ENCODE assay signal across 8 cellular contexts in the genomic region with DNA sequence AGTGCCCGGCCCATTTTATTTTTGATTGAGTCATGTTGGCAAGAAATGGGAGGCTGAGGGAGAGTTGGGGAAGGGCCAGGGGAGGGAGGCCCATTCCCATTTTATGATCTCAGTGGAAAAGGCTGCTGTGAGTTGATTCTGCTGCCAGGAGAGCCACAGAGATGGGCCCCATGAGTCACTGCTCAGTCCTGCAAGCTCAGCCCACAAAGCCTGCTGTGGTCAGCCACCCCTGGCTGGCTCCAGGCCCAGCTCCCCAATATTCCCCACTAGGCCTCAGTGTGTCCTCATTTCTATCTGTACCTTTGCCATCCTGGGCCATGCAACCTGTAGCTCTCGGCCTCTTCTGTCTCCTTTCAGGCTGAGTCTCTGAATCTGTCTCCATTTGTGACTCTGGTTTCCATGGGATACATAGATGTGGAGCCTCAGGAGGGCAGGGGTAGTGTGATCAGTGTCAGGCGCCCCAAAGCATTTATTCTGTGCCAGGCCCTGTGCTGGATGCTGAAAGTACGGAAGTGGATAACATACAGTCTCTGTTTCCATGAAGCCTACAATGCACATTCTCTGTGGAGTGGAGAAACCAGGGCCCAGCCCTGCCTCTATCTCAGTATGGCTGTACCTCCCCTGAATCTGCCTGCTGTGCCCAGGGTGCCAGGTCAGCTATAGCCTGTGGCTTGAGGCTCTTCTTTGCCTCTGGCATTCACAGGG. TPM values are rescaled to one million over a fixed set of nuclear protein-coding genes. Genes with fewer than 3 reads are reported as not detected.
A peak's percentile ranks its signal among the peaks of the same experiment; 100 is the strongest.
DNase-seq lines count a peak whose midpoint lies in the region; FAIRE-seq and TF ChIP-seq lines count a peak whose summit lies in the region.

No MANE protein-coding gene starts in this region.

- peaks cover 39% of the 10 kb centered on the region for H3K36me3 Mint-ChIP-seq in MCF 10A (ENCODE audit: insufficient read depth, unreplicated experiment)

- TF ChIP-seq CTCF in Loucy (conservative IDR thresholded peaks at IDR 0.05; ENCODE audit: low read length) (no peak), MCF 10A (IDR thresholded peaks at IDR 0.05; ENCODE audit: unreplicated experiment) (no peak)

- peak overlapping the region; percentile 98 for H3K4me2 ChIP-seq in BLaER1
- peak overlapping the region; percentile 97 for H3K4me2 ChIP-seq in Loucy (ENCODE audit: low read depth, low read length, poor library complexity, severe bottlenecking)

- intact Hi-C loops in MCF 10A (cut with micrococcal nuclease): loop anchor here (1.0 to 5.0 kb wide), 2 partner anchors 35 to 139 kb away; a partner anchor contains a TSS

- H3K9ac ChIP-seq in BLaER1: peak overlapping the region; percentile 82
- H3K9ac ChIP-seq in Loucy (ENCODE audit: low read depth, low read length, poor library complexity, severe bottlenecking): peak overlapping the region; percentile 88

- no peaks in the 10 kb centered on the region for H3F3A ChIP-seq in Loucy (ENCODE audit: low read depth)

- peak overlapping the region; percentile 74 for H3K4me3 Mint-ChIP-seq in MCF 10A (ENCODE audit: unreplicated experiment)

- no peaks in the 10 kb centered on the region for H3K9me3 Mint-ChIP-seq in MCF 10A (ENCODE audit: unreplicated experiment)

- no peak overlapping the region for H2AFZ ChIP-seq in Loucy (ENCODE audit: low read length)

- no peaks in the 10 kb centered on the region for H3K9me2 ChIP-seq in Loucy (replicated peaks; ENCODE audit: low read depth, low read length)

- H3K79me2 ChIP-seq in Loucy (ENCODE audit: insufficient read depth, low read length): peaks cover 51% of the 10 kb centered on the region

- H3K27me3 ChIP-seq in BLaER1 (peaks cover 4% of the 10 kb centered on the region; the same call in 1 of the 2 replicates), Loucy (ENCODE audit: insufficient read depth, low read length, poor library complexity, severe bottlenecking) (no peaks in the 10 kb centered on the region), muscle layer of duodenum (ENCODE audit: low read depth, low read length) (no peaks in the 10 kb centered on the region)

- H3K9me3 ChIP-seq in BLaER1 (no peaks in the 10 kb centered on the region), Loucy (ENCODE audit: insufficient read depth, low read depth, low read length) (no peaks in the 10 kb centered on the region), muscle layer of duodenum (ENCODE audit: control insufficient read depth in 1 of 2, low read length in 2 of 2) (no peaks in the 10 kb centered on the region)

- TSS peak; percentile 38 for BruUV-seq in MCF 10A (replicated peaks; lab: Mats Ljungman, UMichigan)

- H3K27ac ChIP-seq in BLaER1: peak overlapping the region; percentile 73; the same call in 1 of the 2 replicates
- H3K27ac ChIP-seq in muscle layer of duodenum (ENCODE audit: low read length): peak overlapping the region; percentile 40

- CTCF ChIA-PET in MCF 10A (lab: Yijun Ruan, JAX): interaction anchor here (0.6 to 2.8 kb wide), 10 partner anchors 8 to 170 kb away, joined by 3 to 13 read pairs (median 3); no protein-coding TSS in a partner anchor

- POLR2A ChIA-PET in MCF 10A (lab: Yijun Ruan, JAX): interaction anchor here (0.5 to 1.4 kb wide), 11 partner anchors 9 to 434 kb away, joined by 3 to 7 read pairs (median 3); a partner anchor contains a TSS

- H4K20me1 ChIP-seq in BLaER1 (no peaks in the 10 kb centered on the region), Loucy (ENCODE audit: insufficient read depth, low read length, poor library complexity, severe bottlenecking) (no peaks in the 10 kb centered on the region)

- H3K27me3 Mint-ChIP-seq in MCF 10A (ENCODE audit: insufficient read depth, unreplicated experiment): no peaks in the 10 kb centered on the region

- peaks cover 24% of the 10 kb centered on the region for H3K36me3 ChIP-seq in BLaER1
- H3K36me3 ChIP-seq in Loucy (ENCODE audit: insufficient read depth, low read length): no peaks in the 10 kb centered on the region; the same call in 1 of the 2 replicates
- peaks cover 0 to 9% of the 10 kb centered on the region in 2 donors for H3K36me3 ChIP-seq in muscle layer of duodenum (ENCODE audit: control insufficient read depth in 1 of 2, insufficient read depth in 2 of 2, low read length in 2 of 2)

- H3K4me1 ChIP-seq in BLaER1: peaks cover 22% of the 10 kb centered on the region
- H3K4me1 ChIP-seq in Loucy (ENCODE audit: insufficient read depth, low read length, poor library complexity, severe bottlenecking): peaks cover 18% of the 10 kb centered on the region
- peaks cover 4 to 11% of the 10 kb centered on the region in 2 donors for H3K4me1 ChIP-seq in muscle layer of duodenum (ENCODE audit: control insufficient read depth in 1 of 2, insufficient read depth in 2 of 2, low read length in 2 of 2)

- FAIRE-seq in frontal cortex (lab: Jason Lieb, UNC): no peak

- DNase-seq in MCF 10A (ENCODE audit: unreplicated experiment) (peak; percentile 98), midbrain (lab: John Stamatoyannopoulos, UW) (no peak), NCI-H1436 (lab: John Stamatoyannopoulos, UW) (no peak), frontal cortex (ENCODE audit: low spot score in 2 of 2) (no peak), NCI-H82 (lab: John Stamatoyannopoulos, UW) (no peak)

- peak overlapping the region; percentile 73; the same call in 1 of the 2 replicates for H3K4me3 ChIP-seq in BLaER1
- H3K4me3 ChIP-seq in Loucy (ENCODE audit: low read length, poor library complexity, severe bottlenecking): peak overlapping the region; percentile 93
- no peak overlapping the region for H3K4me3 ChIP-seq in muscle layer of duodenum (ENCODE audit: low read depth in 1 of 2, low read length in 2 of 2)

- H3K4me1 Mint-ChIP-seq in MCF 10A (ENCODE audit: insufficient read depth, unreplicated experiment): peaks cover 18% of the 10 kb centered on the region

- peak overlapping the region; percentile 74 for H3K27ac Mint-ChIP-seq in MCF 10A (ENCODE audit: low read depth, unreplicated experiment)

RNA-seq across cellular contexts. Expression of a gene that starts 1.9 kb away (rescaled TPM):
- 30.4 and 32.7 TPM in 2 replicates for total RNA-seq in MCF 10A (2022)
- total RNA-seq in frontal cortex: 2.9 TPM

RNA-seq across cellular contexts. Expression of a gene that starts 28.7 kb away (rescaled TPM):
- total RNA-seq in MCF 10A (2022) (0.40 and 1.4 TPM in 2 replicates), frontal cortex (0.41 TPM)

RNA-seq across cellular contexts. Expression of a gene that starts 30.2 kb away (rescaled TPM):
- 12.1 and 14.7 TPM in 2 replicates for total RNA-seq in MCF 10A (2022)
- total RNA-seq in frontal cortex: 1.6 TPM

RNA-seq across cellular contexts. Expression of a gene that starts 49.1 kb away (rescaled TPM):
- total RNA-seq in MCF 10A (2022): not detected in 2 replicates
- under 0.01 TPM for total RNA-seq in frontal cortex

RNA-seq across cellular contexts. Expression of a gene that starts 49.2 kb away (rescaled TPM):
- total RNA-seq in MCF 10A (2022) (not detected in 2 replicates), frontal cortex (2.4 TPM)

Comparison
In these comparisons a context has a peak if more than half of its experiments do, and no peak if none do; other contexts are left out.
1. H3K4me3 ChIP-seq: peak in BLaER1 (single experiment) and Loucy (single experiment); none in muscle layer of duodenum (0 of 2).